ENCODE assay signal across 8 cellular contexts in genomic region chr14:67816326-67817009, GRCh38. TPM values are rescaled to one million over a fixed set of nuclear protein-coding genes. Genes with fewer than 3 reads are reported as not detected.
DNase-seq lines count a peak whose midpoint lies in the region; ATAC-seq, FAIRE-seq and TF ChIP-seq lines count a peak whose summit lies in the region.

TSS of gene ZFYVE26 (minus strand) at chr14:67816590. CDS start at chr14:67815963, 627 bp downstream.

- H3K36me3 ChIP-seq in SU-DHL-6 (ENCODE audit: low read length), result peaks cover 17% of the 10 kb centered on the region; the same call in 1 of the 2 replicates
- no peaks in the 10 kb centered on the region for H3K36me3 ChIP-seq in pancreas
- peaks cover 13 to 21% (median 14%) of the 10 kb centered on the region in 3 donors for H3K36me3 ChIP-seq in tibial artery

- H3K27me3 ChIP-seq in SU-DHL-6 (ENCODE audit: low read length) (no peaks in the 10 kb centered on the region), pancreas (no peaks in the 10 kb centered on the region), tibial artery (no peaks in the 10 kb centered on the region)

- H3K9ac ChIP-seq in SU-DHL-6 (ENCODE audit: low read length), result peak within 1 kb of the TSS; percentile 68

- TF ChIP-seq CTCF in SU-DHL-6 (IDR thresholded peaks at IDR 0.05; ENCODE audit: insufficient read depth, low read length, poor library complexity, severe bottlenecking) (no peak), pancreas (IDR thresholded peaks at IDR 0.05) (no peak), tibial artery (IDR thresholded peaks at IDR 0.05) (no peak)

- H3K27ac ChIP-seq in SU-DHL-6 (ENCODE audit: low read depth, low read length) (peak within 1 kb of the TSS; percentile 88), pancreas (peak within 1 kb of the TSS; percentile 51 to 90 (median 83)), tibial artery (peak within 1 kb of the TSS; percentile 78 to 79)

- peaks cover 0 to 25% (median 7%) of the 10 kb centered on the region in 3 donors for H3K4me1 ChIP-seq in pancreas
- H3K4me1 ChIP-seq in tibial artery, result peaks cover 0 to 36% (median 22%) of the 10 kb centered on the region in 4 donors

- peak within 1 kb of the TSS; percentile 83 for H2AFZ ChIP-seq in SU-DHL-6 (ENCODE audit: low read depth, low read length, severe bottlenecking)

- peak; percentile 80 for FAIRE-seq in pancreas (lab: Jason Lieb, UNC)

- 0% methylated on average over 26 of the region's 26 CpGs for WGBS in pancreas, 2 donors

- no peaks in the 10 kb centered on the region for H3K9me3 Mint-ChIP-seq in activated naive CD8-positive, alpha-beta T cell treated with anti-CD3 and anti-CD28 coated beads, Interleukin-2, amount 10 ng/mL, durations not matched to agents 7 days and 5 days

- peaks cover 30% of the 10 kb centered on the region for H3K79me2 ChIP-seq in SU-DHL-6 (ENCODE audit: insufficient read depth, low read length)

- no peaks in the 10 kb centered on the region for H3K36me3 Mint-ChIP-seq in activated naive CD8-positive, alpha-beta T cell treated with anti-CD3 and anti-CD28 coated beads, Interleukin-2, amount 10 ng/mL, durations not matched to agents 7 days and 5 days

- peak within 1 kb of the TSS; percentile 93 for H3K4me3 Mint-ChIP-seq in activated naive CD8-positive, alpha-beta T cell treated with anti-CD3 and anti-CD28 coated beads, Interleukin-2, amount 10 ng/mL, durations not matched to agents 7 days and 5 days

- TF ChIP-seq POLR2A in GM10847 (IDR thresholded peaks at IDR 0.05; ENCODE audit: extremely low read depth, insufficient read length), result peak; percentile 37

- intact Hi-C loops in Right ventricle myocardium superior (cut with DNase I), result no loop called here
- intact Hi-C loops in pancreas (cut with DNase I), result no loop called here
- intact Hi-C loops in tibial artery (cut with DNase I; ENCODE audit: low total_unique reads), result no loop called here

- ATAC-seq in HG02678 (IDR thresholded peaks at IDR 0.05; ENCODE audit: unreplicated experiment) (peak; percentile 82), Right ventricle myocardium superior (ENCODE audit: poor library complexity) (peak; percentile 94), pancreas (peak; percentile 85 to 93 (median 89))
- peak; percentile 94 for ATAC-seq in activated naive CD8-positive, alpha-beta T cell treated with anti-CD3 and anti-CD28 coated beads, Interleukin-2, amount 10 ng/mL, durations not matched to agents 7 days and 5 days (ENCODE audit: low read depth)

- H3K9me3 ChIP-seq in SU-DHL-6 (ENCODE audit: insufficient read depth, low read length), result no peaks in the 10 kb centered on the region
- no peaks in the 10 kb centered on the region for H3K9me3 ChIP-seq in pancreas
- H3K9me3 ChIP-seq in tibial artery, result no peaks in the 10 kb centered on the region

- POLR2A ChIA-PET in activated naive CD8-positive, alpha-beta T cell treated with anti-CD3 and anti-CD28 coated beads, Interleukin-2, amount 10 ng/mL, durations not matched to agents 7 days and 5 days (lab: Charles Lee), result interaction anchor here (0.6 to 0.8 kb wide), 2 partner anchors 260 to 366 kb away, joined by 3 read pairs; no protein-coding TSS in a partner anchor

- no peaks in the 10 kb centered on the region for H3K27me3 Mint-ChIP-seq in activated naive CD8-positive, alpha-beta T cell treated with anti-CD3 and anti-CD28 coated beads, Interleukin-2, amount 10 ng/mL, durations not matched to agents 7 days and 5 days

- H3K27ac Mint-ChIP-seq in activated naive CD8-positive, alpha-beta T cell treated with anti-CD3 and anti-CD28 coated beads, Interleukin-2, amount 10 ng/mL, durations not matched to agents 7 days and 5 days, result peak within 1 kb of the TSS; percentile 93

- DNase-seq in NCI-H128 (lab: John Stamatoyannopoulos, UW; ENCODE audit: unreplicated experiment) (peak; percentile 91), Right ventricle myocardium superior (peak; percentile 92), pancreas (peak; percentile 85 to 96 (median 92)), tibial artery (peak; percentile 96)
- DNase-seq in activated naive CD8-positive, alpha-beta T cell treated with anti-CD3 and anti-CD28 coated beads, Interleukin-2, amount 10 ng/mL, durations not matched to agents 7 days and 5 days, result peak; percentile 82

- peak within 1 kb of the TSS; percentile 68 for H3K4me2 ChIP-seq in SU-DHL-6 (ENCODE audit: low read depth, low read length, poor library complexity, severe bottlenecking)

- no peaks in the 10 kb centered on the region for H4K20me1 ChIP-seq in SU-DHL-6 (ENCODE audit: low read depth, low read length)

- peaks cover 32% of the 10 kb centered on the region for H3K4me1 Mint-ChIP-seq in activated naive CD8-positive, alpha-beta T cell treated with anti-CD3 and anti-CD28 coated beads, Interleukin-2, amount 10 ng/mL, durations not matched to agents 7 days and 5 days

- H3K9me2 ChIP-seq in SU-DHL-6 (replicated peaks; ENCODE audit: insufficient read depth, low read length), result no peaks in the 10 kb centered on the region

- H3F3A ChIP-seq in SU-DHL-6 (ENCODE audit: insufficient read depth), result peaks cover 19% of the 10 kb centered on the region

- H3K4me3 ChIP-seq in SU-DHL-6 (ENCODE audit: insufficient read depth, low read length, poor library complexity, severe bottlenecking) (peak within 1 kb of the TSS; percentile 93), pancreas (peak within 1 kb of the TSS; percentile 55 to 85 (median 72)), tibial artery (peak within 1 kb of the TSS; percentile 75 to 77)

RNA-seq across cellular contexts. Expression of gene ZFYVE26, which starts in this region (rescaled TPM):
- total RNA-seq in activated naive CD8-positive, alpha-beta T cell treated with anti-CD3 and anti-CD28 coated beads, Interleukin-2, amount 10 ng/mL, durations not matched to agents 7 days and 5 days, result 10 to 100 TPM; 28.2 to 30.1 TPM
- 13.3 TPM for total RNA-seq in Right ventricle myocardium superior
- 10 to 100 TPM in 1 of 6 donors, 1 to 10 TPM in 5; 5.7 to 16.0 (median 8.8) TPM for total RNA-seq in pancreas
- polyA plus RNA-seq in pancreas, result 1 to 10 TPM; 5.5 to 6.0 TPM

Comparison
In these comparisons a context has a peak if more than half of its experiments do, and no peak if none do; other contexts are left out.
1. Peak in every context shown above with its lines: DNase-seq, ATAC-seq, H3K4me3 ChIP-seq and H3K27ac ChIP-seq.